Comparison of ENCODE assay signal across 1 cellular context in the genomic region with DNA sequence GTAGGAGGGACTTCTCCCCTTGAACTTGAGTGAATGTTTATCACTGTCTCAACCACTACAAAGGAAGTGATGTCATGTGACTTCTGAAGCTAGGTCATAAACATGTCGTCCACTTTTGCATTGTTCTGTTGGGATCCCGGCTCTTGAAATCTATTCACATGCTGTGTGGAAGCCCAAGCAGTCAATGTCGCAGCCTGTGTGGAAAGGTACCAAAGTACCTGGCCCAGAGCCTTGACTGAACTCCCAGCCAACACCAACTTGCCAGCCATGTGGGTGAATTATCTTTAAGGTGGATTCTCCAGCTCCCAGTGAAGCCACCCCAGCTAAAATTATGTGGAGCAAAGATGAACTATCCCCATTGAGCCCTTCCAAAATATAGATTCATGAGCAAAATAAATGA.
TF ChIP-seq lines count a peak whose summit lies in the region.

No MANE protein-coding gene starts in this region.

TF ChIP-seq in GM23338, 12 proteins besides CTCF, POLR2A, EP300 and RAD21:
- no peak for TF ChIP-seq REST (IDR thresholded peaks at IDR 0.05; ENCODE audit: unreplicated experiment)
- no peak for TF ChIP-seq STAT1 (IDR thresholded peaks at IDR 0.05; ENCODE audit: unreplicated experiment)
- TF ChIP-seq ETS1 (IDR thresholded peaks at IDR 0.05), result no peak
- no peak for TF ChIP-seq ZNF462 (CRISPR knock-in tag; IDR thresholded peaks at IDR 0.05)
- TF ChIP-seq NANOG (IDR thresholded peaks at IDR 0.05; ENCODE audit: borderline replicate concordance), result no peak
- TF ChIP-seq POLR2AphosphoS5 (IDR thresholded peaks at IDR 0.05; ENCODE audit: low read depth), result no peak
